Comparison of ENCODE assay signal across 9 cellular contexts in the genomic region with DNA sequence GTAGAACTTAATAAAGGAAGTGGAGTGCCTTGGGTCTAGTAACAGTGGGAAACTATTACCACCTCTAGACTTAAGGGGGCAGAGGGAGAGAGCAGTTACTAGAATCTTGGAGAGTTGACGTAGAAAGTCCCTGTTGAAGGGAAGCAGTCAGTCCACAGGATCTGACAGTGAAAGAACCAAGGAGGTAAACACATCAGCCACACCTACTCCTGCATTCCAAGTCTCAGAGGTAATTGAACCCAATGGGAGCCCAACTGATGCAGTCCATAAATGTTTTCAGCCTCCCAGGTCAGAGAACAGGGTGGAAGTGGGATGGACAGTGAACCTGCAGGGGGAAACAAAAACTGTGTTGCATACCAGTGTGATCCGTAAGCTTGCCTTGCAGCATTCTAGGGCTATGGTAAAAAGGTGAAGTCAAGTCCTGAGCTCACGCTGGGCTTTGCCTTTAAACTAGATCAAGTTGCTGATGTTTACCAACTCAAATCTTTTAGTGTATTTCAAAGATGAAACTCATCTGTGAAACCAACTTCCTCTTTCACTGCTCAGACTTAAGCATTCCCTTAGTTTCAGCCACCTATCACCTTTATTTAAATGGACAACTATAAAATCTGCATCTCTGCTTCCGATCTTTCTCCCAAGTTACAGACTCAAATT. TPM values are rescaled to one million over a fixed set of nuclear protein-coding genes. Genes with fewer than 3 reads are reported as not detected.
A peak's percentile ranks its signal among the peaks of the same experiment; 100 is the strongest.
DNase-seq lines count a peak whose midpoint lies in the region; TF ChIP-seq lines count a peak whose summit lies in the region.
"Had no signal": no experiment of that assay in that cellular context is flagged by ENCODE, and none has a peak within 500 bp of the region (broad histone marks: within the 10 kb centered on the region; RNA-seq: fewer than 3 reads in every experiment).

No MANE protein-coding gene starts in this region.

- no peaks in the 10 kb centered on the region for H3K36me3 ChIP-seq in osteoblast (ENCODE audit: insufficient read depth, low read length)

- H3K4me2 ChIP-seq in osteoblast (ENCODE audit: insufficient read depth, low read length): no peak overlapping the region

- H3K9me3 ChIP-seq in osteoblast (ENCODE audit: low read depth, low read length): no peaks in the 10 kb centered on the region

- no peak overlapping the region for H3K4me3 ChIP-seq in epithelial cell of esophagus (ENCODE audit: low read length)
- no peak overlapping the region for H3K4me3 ChIP-seq in osteoblast (ENCODE audit: insufficient read depth, low read length)

- TF ChIP-seq CTCF in GM13976 (IDR thresholded peaks at IDR 0.05; ENCODE audit: borderline replicate concordance, control extremely low read depth, extremely low read depth, insufficient read depth, missing control alignments) (no peak), epithelial cell of esophagus (IDR thresholded peaks at IDR 0.05; ENCODE audit: insufficient read depth, low read depth, low read length, missing control alignments) (no peak), osteoblast (IDR thresholded peaks at IDR 0.05; ENCODE audit: extremely low read depth, low read depth, low read length) (no peak)

- H4K20me1 ChIP-seq in osteoblast (ENCODE audit: insufficient read depth, low read length): no peaks in the 10 kb centered on the region

- H3K4me1 ChIP-seq in osteoblast (ENCODE audit: insufficient read depth, low read length): peaks cover 40% of the 10 kb centered on the region

- in situ Hi-C loops in GM13976 (cut with MboI; ENCODE audit: low sequenced_read_pairs, unreplicated experiment): no loop called here

- no peak overlapping the region for H2AFZ ChIP-seq in osteoblast (ENCODE audit: low read length)

- DNase-seq in GM13976 (ENCODE audit: low spot score): peak; percentile 35
- peak; percentile 73 for DNase-seq in M059J (ENCODE audit: low read depth)
- DNase-seq in epithelial cell of esophagus (ENCODE audit: low read depth): peak; percentile 44
- DNase-seq in osteoblast (ENCODE audit: insufficient read length, low spot score, missing footprints): no peak
- DNase-seq in NCI-H69 (lab: John Stamatoyannopoulos, UW): no peak
- no peak for DNase-seq in LoVo (ENCODE audit: low spot score)
- DNase-seq in NK-92 (lab: John Stamatoyannopoulos, UW; ENCODE audit: unreplicated experiment): no peak
- DNase-seq in NCI-H1105 treated with DMSO at 0.1 percent for 48 hours (lab: John Stamatoyannopoulos, UW): no peak
- DNase-seq: NCI-H187 treated with DMSO at 0.1 percent for 48 hours had no signal

- H3K27ac ChIP-seq in osteoblast (ENCODE audit: low read depth, low read length): peak overlapping the region; percentile 67

- no peaks in the 10 kb centered on the region for H3K27me3 ChIP-seq in osteoblast (ENCODE audit: insufficient read depth, low read length)

- H3K79me2 ChIP-seq in osteoblast (ENCODE audit: insufficient read depth, low read length): no peaks in the 10 kb centered on the region

RNA-seq across cellular contexts. Expression of gene SLC16A12, which starts 57.2 kb away (rescaled TPM):
- 0.32 and 1.0 TPM in 2 replicates for total RNA-seq in M059J (2014; rRNA removed; shearing (Covaris generic))
- under 0.01 TPM in 2 replicates for total RNA-seq in osteoblast

Comparison
In these comparisons a context has a peak if more than half of its experiments do, and no peak if none do; other contexts are left out.
1. DNase-seq: peak in GM13976 (single experiment), M059J (single experiment) and epithelial cell of esophagus (single experiment); none in osteoblast (single experiment), NCI-H69 (single experiment), LoVo (single experiment), NK-92 (single experiment) and NCI-H1105 treated with DMSO at 0.1 percent for 48 hours (single experiment).